In the genomic region with DNA sequence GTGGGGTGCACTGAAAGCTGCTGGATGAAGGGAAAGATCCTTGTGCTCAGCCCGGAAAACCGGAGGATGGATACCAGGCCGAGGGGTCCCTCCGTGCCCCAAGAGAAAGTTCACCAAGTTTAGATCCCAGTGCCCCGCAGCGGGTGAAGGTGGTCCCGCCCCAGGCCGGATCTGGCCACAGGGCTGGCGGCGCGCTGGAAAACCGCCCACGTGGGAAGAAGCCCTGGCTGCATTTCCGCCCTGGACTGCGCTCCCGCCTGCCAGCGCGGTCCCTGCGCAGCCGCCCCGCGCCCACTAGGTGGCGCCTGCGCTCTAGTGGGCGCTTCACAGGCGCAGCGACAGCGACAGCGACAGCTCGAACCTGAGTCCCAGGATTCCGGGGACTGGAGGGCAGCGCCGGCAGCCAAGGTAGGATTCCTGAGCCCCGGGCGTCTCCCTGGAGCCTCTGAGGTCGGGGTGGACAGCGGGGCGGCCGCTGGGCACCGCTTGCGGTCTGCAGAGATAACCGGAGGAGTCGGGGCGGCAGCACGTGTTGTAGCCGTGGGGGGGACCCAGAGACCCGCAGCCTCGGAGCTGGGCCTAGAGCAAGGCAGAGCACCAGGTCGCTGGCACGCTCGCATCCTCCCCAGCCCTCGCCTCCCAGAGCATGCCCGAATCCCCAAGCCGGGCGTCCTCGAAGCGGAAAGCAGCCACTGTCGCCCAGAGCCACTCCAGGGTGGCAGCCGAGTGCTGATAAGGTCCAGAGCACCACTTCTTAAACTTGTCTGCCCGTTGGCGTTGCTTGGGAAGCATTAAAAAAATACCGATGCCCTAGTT, we compare ENCODE assay signal across 8 cellular contexts.
DNase-seq lines count a peak whose midpoint lies in the region; ATAC-seq and TF ChIP-seq lines count a peak whose summit lies in the region.

TSS of gene CHD9 (plus strand) at position 322 of the 816 bp plus-strand sequence. CDS start 101,099 bp downstream, outside the sequence.

- peak within 1 kb of the TSS; percentile 93 for H3K4me3 ChIP-seq in AG09309 (ENCODE audit: control insufficient read depth, low read depth, low read length)

- peak within 1 kb of the TSS; percentile 91 for H3K27ac ChIP-seq in caudate nucleus (ENCODE audit: low read depth, low read length)

- TF ChIP-seq CTCF in AG09309 (IDR thresholded peaks at IDR 0.05; ENCODE audit: control insufficient read depth, insufficient read depth, low read depth, low read length, missing control alignments), result peak; percentile 91

- ATAC-seq in GM18909 (IDR thresholded peaks at IDR 0.05; ENCODE audit: poor library complexity, unreplicated experiment), result peak; percentile 87
- peak; percentile 76 for ATAC-seq in HG03196 (IDR thresholded peaks at IDR 0.05; ENCODE audit: unreplicated experiment)

- DNase-seq in AG09309 (ENCODE audit: low read depth), result peak; percentile 34
- peak; percentile 81 for DNase-seq in NCI-H226
- DNase-seq in activated CD4-positive, CD25-positive, alpha-beta regulatory T cell (lab: John Stamatoyannopoulos, UW), result peak; percentile 41 to 56 (median 46)
- peak in 60 of 61 donors; percentile 28 to 92 (median 79) for DNase-seq in caudate nucleus (lab: John Stamatoyannopoulos, UW)
- DNase-seq in iris pigment epithelial cell (ENCODE audit: low read depth), result peak; percentile 75
- peak; percentile 71 for DNase-seq in stimulated activated CD4-positive, alpha-beta T cell treated with anti-CD3 and anti-CD28 coated beads, Interleukin-12 subunit alpha, Interleukin-12 subunit beta, amount 100 ng/mL, for 4 hours

Comparison
In these comparisons a context has a peak if more than half of its experiments do, and no peak if none do; other contexts are left out.
1. Peak in every context shown above with its lines: DNase-seq, ATAC-seq, H3K4me3 ChIP-seq and H3K27ac ChIP-seq.